Comparison of ENCODE assay signal across 11 cellular contexts in the genomic region with DNA sequence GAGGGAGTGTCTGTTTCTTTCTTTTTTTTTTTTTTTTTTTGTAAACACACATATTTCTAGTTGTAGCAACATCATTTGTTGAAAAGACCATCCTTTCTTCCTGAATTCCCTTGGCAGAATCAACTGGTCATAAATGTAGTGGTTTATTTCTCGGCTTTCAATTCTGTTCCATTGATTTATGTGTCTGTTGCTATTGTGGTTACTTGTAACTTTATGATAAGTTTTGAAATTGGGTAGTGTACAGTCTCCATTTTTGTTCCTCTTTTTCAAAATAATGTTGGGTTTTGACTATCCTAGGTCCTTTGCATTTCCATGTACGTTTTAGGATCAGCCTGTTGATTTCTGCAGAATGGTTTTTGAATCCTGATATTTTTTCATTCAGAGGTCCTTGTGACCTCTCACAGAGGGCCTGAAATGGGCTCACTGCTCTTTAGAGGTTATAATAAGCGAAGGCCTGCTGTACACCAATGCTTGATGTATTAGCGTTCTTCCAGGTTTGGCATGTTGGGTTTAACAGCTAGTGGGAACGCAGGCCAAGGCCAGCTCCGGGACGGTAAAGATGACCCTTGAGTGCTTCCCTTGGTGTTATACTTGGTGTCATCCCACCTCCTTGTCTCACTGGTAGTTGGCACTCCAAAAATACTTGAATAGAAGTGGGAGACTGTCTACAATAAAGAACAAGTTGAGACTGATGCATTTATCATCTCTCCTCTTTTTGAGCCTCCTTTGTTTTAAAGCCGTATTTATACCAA. TPM values are rescaled to one million over a fixed set of nuclear protein-coding genes. Genes with fewer than 3 reads are reported as not detected.
DNase-seq lines count a peak whose midpoint lies in the region; ATAC-seq, FAIRE-seq and TF ChIP-seq lines count a peak whose summit lies in the region.
"Had no signal": no experiment of that assay in that cellular context is flagged by ENCODE, and none has a peak within 500 bp of the region (broad histone marks: within the 10 kb centered on the region; RNA-seq: fewer than 3 reads in every experiment).

No MANE protein-coding gene starts in this region.

- H3K36me3 ChIP-seq in parathyroid adenoma (ENCODE audit: control insufficient read depth, insufficient read depth, low read length), result no peaks in the 10 kb centered on the region

- DNase-seq in GM12892 (ENCODE audit: insufficient read length), result no peak
- DNase-seq in hypothalamus (lab: John Stamatoyannopoulos, UW), result no peak
- DNase-seq in NCI-H446 (lab: John Stamatoyannopoulos, UW), result no peak
- DNase-seq in EL, result no peak
- DNase-seq in stimulated activated CD4-positive, alpha-beta T cell treated with anti-CD3 and anti-CD28 coated beads, Interleukin-12 subunit alpha, Interleukin-12 subunit beta, amount 100 ng/mL, for 4 hours, result no peak
- DNase-seq: activated CD8-positive, alpha-beta T cell treated with anti-CD3 and anti-CD28 coated beads, Interleukin-2, amount 10 ng/mL, durations not matched to agents 7 days and 5 days; anterior cingulate cortex had no signal

- H3K4me2 ChIP-seq in parathyroid adenoma (ENCODE audit: low read length), result peak overlapping the region; percentile 1

- H3K9ac ChIP-seq in parathyroid adenoma, result no peak overlapping the region

- no peaks in the 10 kb centered on the region for H3K27me3 ChIP-seq in parathyroid adenoma (ENCODE audit: control insufficient read depth, insufficient read depth, low read length)

- peak; percentile 18 for ATAC-seq in HG02981 (IDR thresholded peaks at IDR 0.05; ENCODE audit: unreplicated experiment)
- ATAC-seq: activated CD8-positive, alpha-beta T cell treated with anti-CD3 and anti-CD28 coated beads, Interleukin-2, amount 10 ng/mL, durations not matched to agents 7 days and 5 days had no signal

- no peak for TF ChIP-seq POLR2A in GM12892 (IDR thresholded peaks at IDR 0.05; ENCODE audit: low read depth, low read length)

- H3K27ac ChIP-seq in VCaP (peak overlapping the region; percentile 59), parathyroid adenoma (peak overlapping the region; percentile 58)

- no peaks in the 10 kb centered on the region for H3K9me3 ChIP-seq in parathyroid adenoma (ENCODE audit: control insufficient read depth, low read length)

- FAIRE-seq in GM12892 (lab: Jason Lieb, UNC), result peak; percentile 58

- no peak overlapping the region for H2AFZ ChIP-seq in parathyroid adenoma

- no peak overlapping the region for H3K4me3 ChIP-seq in parathyroid adenoma (ENCODE audit: low read depth, low read length)
- H3K4me3 ChIP-seq: skin epidermis had no signal

- peaks cover 24% of the 10 kb centered on the region for H3K4me1 ChIP-seq in parathyroid adenoma

- peaks cover 25% of the 10 kb centered on the region for H3K79me2 ChIP-seq in parathyroid adenoma

- TF ChIP-seq CTCF in VCaP (conservative IDR thresholded peaks at IDR 0.05), result no peak
- TF ChIP-seq CTCF in parathyroid adenoma (IDR thresholded peaks at IDR 0.05), result no peak

RNA-seq across cellular contexts. Expression of a gene that starts 43.8 kb away (rescaled TPM):
- polyA plus RNA-seq in GM12892 (2012; ENCODE audit: missing spikeins), result 9.2 TPM

RNA-seq across cellular contexts. Expression of a gene that starts 57.7 kb away (rescaled TPM):
- polyA plus RNA-seq in GM12892 (2012; ENCODE audit: missing spikeins), result 54.7 TPM
